ENCODE assay signal across 11 cellular contexts in genomic region chr9:13213337-13213736, GRCh38.
A peak's percentile ranks its signal among the peaks of the same experiment; 100 is the strongest.
DNase-seq lines count a peak whose midpoint lies in the region; ATAC-seq and TF ChIP-seq lines count a peak whose summit lies in the region.
"Had no signal": no experiment of that assay in that cellular context is flagged by ENCODE, and none has a peak within 500 bp of the region (broad histone marks: within the 10 kb centered on the region; RNA-seq: fewer than 3 reads in every experiment).

No MANE protein-coding gene starts in this region.

- no peak for ATAC-seq in GM21576 (IDR thresholded peaks at IDR 0.05; ENCODE audit: unreplicated experiment)
- ATAC-seq: natural killer cell treated with Interleukin-12 subunit alpha and Interleukin-12 subunit beta and Interleukin-15 and Interleukin-18, amount 100 ng/mL, for 72 hours had no signal

- H3K4me1 ChIP-seq in tibial artery: no peaks in the 10 kb centered on the region

- H3K27ac ChIP-seq in tibial artery: no peak overlapping the region
- H3K27ac ChIP-seq: coronary artery had no signal

- TF ChIP-seq CTCF in fibroblast of villous mesenchyme (IDR thresholded peaks at IDR 0.05; ENCODE audit: insufficient read depth, low read depth, low read length): peak; percentile 42
- peak; percentile 36 to 51 for TF ChIP-seq CTCF in tibial artery (IDR thresholded peaks at IDR 0.05)

- H3K27me3 ChIP-seq in tibial artery: no peaks in the 10 kb centered on the region

- peak; percentile 39 for DNase-seq in NCI-H748 (lab: John Stamatoyannopoulos, UW; ENCODE audit: unreplicated experiment)
- no peak for DNase-seq in NCI-H748 treated with DMSO at 0.1 percent for 48 hours (lab: John Stamatoyannopoulos, UW)
- peak; percentile 95 for DNase-seq in OCI-M1 (lab: John Stamatoyannopoulos, UW)
- DNase-seq in fibroblast of villous mesenchyme (ENCODE audit: low read depth): peak; percentile 48
- DNase-seq in tibial artery: no peak
- DNase-seq in 8988T: no peak
- DNase-seq in DMS79 (lab: John Stamatoyannopoulos, UW): no peak
- DNase-seq: activated CD4-positive, alpha-beta T cell treated with anti-CD3 and anti-CD28 coated beads, Interleukin-2, amount 10 ng/mL, durations not matched to agents 7 days and 5 days had no signal

- intact Hi-C loops in tibial artery (cut with DNase I; ENCODE audit: low total_unique reads): loop anchor here (10.0 kb wide), 1 partner anchor 71 kb away; no protein-coding TSS in a partner anchor

- H3K9me3 ChIP-seq in tibial artery: no peaks in the 10 kb centered on the region

- peaks cover 7 to 12% (median 10%) of the 10 kb centered on the region in 3 donors for H3K36me3 ChIP-seq in tibial artery

- H3K4me3 ChIP-seq in fibroblast of villous mesenchyme (ENCODE audit: low read depth, low read length) (no peak overlapping the region), tibial artery (no peak overlapping the region)
- H3K4me3 ChIP-seq: coronary artery had no signal

Comparison
In these comparisons a context has a peak if more than half of its experiments do, and no peak if none do; other contexts are left out.
1. DNase-seq: peak in NCI-H748 (single experiment), OCI-M1 (single experiment) and fibroblast of villous mesenchyme (single experiment); none in NCI-H748 treated with DMSO at 0.1 percent for 48 hours (single experiment), tibial artery (0 of 2), 8988T (single experiment) and DMS79 (single experiment).